In the genomic region with DNA sequence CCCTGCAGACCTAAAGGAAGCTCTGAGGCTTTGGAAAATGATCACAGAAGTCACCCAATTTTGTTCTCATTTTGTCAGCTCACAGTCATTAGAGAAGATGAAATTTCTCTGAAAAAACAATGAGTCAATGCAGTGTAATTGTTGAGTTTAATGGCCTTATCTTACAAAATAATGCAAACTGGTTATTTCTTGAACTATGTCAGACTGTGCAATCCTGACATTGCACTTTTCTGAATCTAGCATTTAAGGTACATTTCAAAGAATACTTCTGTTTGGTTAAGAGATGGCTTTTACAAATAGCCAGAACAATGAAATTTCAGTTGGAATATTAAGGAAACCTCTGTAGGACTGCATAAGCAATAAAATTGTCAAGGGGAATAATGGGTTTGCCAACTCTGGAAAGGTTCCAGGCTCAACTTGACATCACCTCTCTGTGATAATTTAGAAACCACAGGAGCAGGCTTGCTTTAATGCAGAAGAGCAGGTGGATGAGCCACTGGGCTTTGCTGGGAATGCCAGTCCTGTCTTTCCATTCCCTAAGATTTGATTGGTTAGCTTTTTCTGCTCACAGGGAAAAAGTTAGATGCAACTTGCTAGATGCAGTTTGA, we compare ENCODE assay signal across 19 cellular contexts.
A peak's percentile ranks its signal among the peaks of the same experiment; 100 is the strongest.
DNase-seq lines count a peak whose midpoint lies in the region; ATAC-seq, FAIRE-seq and TF ChIP-seq lines count a peak whose summit lies in the region.
"Had no signal": no experiment of that assay in that cellular context is flagged by ENCODE, and none has a peak within 500 bp of the region (broad histone marks: within the 10 kb centered on the region; RNA-seq: fewer than 3 reads in every experiment).

No MANE protein-coding gene starts in this region.

- no peak for TF ChIP-seq POLR2A in IMR-90 (IDR thresholded peaks at IDR 0.05; ENCODE audit: low read depth, low read length)

- peak overlapping the region; percentile 72 for H3K4ac ChIP-seq in IMR-90 (ENCODE audit: low read depth, low read length)

- peak overlapping the region; percentile 81 for H2BK20ac ChIP-seq in IMR-90 (ENCODE audit: low read depth, low read length)

- POLR2A ChIA-PET in IMR-90 (lab: Charles Lee; ENCODE audit: unreplicated experiment), result no interaction called here

- H2BK120ac ChIP-seq in IMR-90 (ENCODE audit: low read depth, low read length), result peak overlapping the region; percentile 83

- peak overlapping the region; percentile 31 to 75; a peak in 3 of 4 replicates for H4K8ac ChIP-seq in IMR-90 (ENCODE audit: low read depth in 2 of 2, low read length in 2 of 2)

- H4K5ac ChIP-seq in IMR-90 (ENCODE audit: low read depth, low read length), result peak overlapping the region; percentile 45; the same call in 1 of the 2 replicates

- in situ Hi-C loops in IMR-90 (cut with MboI; ENCODE audit: low sequenced_read_pairs), result no loop called here

- H2AK9ac ChIP-seq in IMR-90 (replicated peaks; ENCODE audit: low read depth, low read length, poor library complexity), result no peak overlapping the region

- H3K79me1 ChIP-seq in IMR-90 (ENCODE audit: low read depth in 1 of 2, low read length in 2 of 2), result peaks cover 0 to 6% of the 10 kb centered on the region in 2 experiments; a peak in 2 of 4 replicates

- peak overlapping the region; percentile 82 for H4K91ac ChIP-seq in IMR-90 (ENCODE audit: insufficient read depth, low read depth, low read length)

- no peaks in the 10 kb centered on the region for H3K9me3 ChIP-seq in IMR-90 (ENCODE audit: control insufficient read depth, insufficient read depth, low read length)
- H3K9me3 ChIP-seq: ascending aorta, right atrium auricular region had no signal

- H3K9ac ChIP-seq in IMR-90 (ENCODE audit: low read depth, low read length), result no peak overlapping the region
- H3K9ac ChIP-seq: neural progenitor cell had no signal

- TF ChIP-seq RAD21 in IMR-90 (IDR thresholded peaks at IDR 0.05; ENCODE audit: low read length), result no peak

- H3K27ac ChIP-seq in ACC112 (ENCODE audit: low read depth, low read length) (peak overlapping the region; percentile 100), IMR-90 (ENCODE audit: insufficient read depth, low read length) (peak overlapping the region; percentile 90)
- H3K27ac ChIP-seq: ascending aorta, neural progenitor cell, right atrium auricular region had no signal

- peak overlapping the region; percentile 92 for H2BK5ac ChIP-seq in IMR-90 (ENCODE audit: low read depth, low read length, poor library complexity, severe bottlenecking)

- CTCF ChIA-PET in IMR-90 (lab: Yijun Ruan, JAX), result no interaction called here

- no TSS peak for BruUV-seq in IMR-90 (replicated peaks; lab: Mats Ljungman, UMichigan)

- H3K4me3 ChIP-seq in ACC112 (ENCODE audit: low read depth, low read length), result peak overlapping the region; percentile 60; the same call in 1 of the 2 replicates
- H3K4me3 ChIP-seq in IMR-90 (ENCODE audit: insufficient read depth, low read depth, low read length), result no peak overlapping the region
- no peak overlapping the region for H3K4me3 ChIP-seq in fibroblast of mammary gland (ENCODE audit: control insufficient read depth, low read depth, low read length)
- H3K4me3 ChIP-seq: ascending aorta, neural progenitor cell, right atrium auricular region had no signal

- H3K18ac ChIP-seq in IMR-90 (ENCODE audit: low read depth, low read length), result peak overlapping the region; percentile 89; the same call in 1 of the 2 replicates

- H3K14ac ChIP-seq in IMR-90 (replicated peaks; ENCODE audit: low read depth, low read length), result peak overlapping the region; percentile 28; the same call in 1 of the 2 replicates

- peak overlapping the region; percentile 64 for H2AK5ac ChIP-seq in IMR-90 (ENCODE audit: low read depth, low read length)

- DNase-seq in IMR-90, result peak; percentile 49
- peak; percentile 16 for DNase-seq in RCC 7860 (ENCODE audit: low spot score)
- peak; percentile 57 for DNase-seq in fibroblast of mammary gland (ENCODE audit: low read depth)
- DNase-seq in SW480 (ENCODE audit: low spot score), result no peak
- no peak for DNase-seq in NCI-H345 treated with DMSO at 0.1 percent for 48 hours (lab: John Stamatoyannopoulos, UW; ENCODE audit: unreplicated experiment)
- no peak for DNase-seq in NAMALWA (ENCODE audit: low spot score)
- DNase-seq: activated gamma-delta T cell; NCI-H2171; NK-92 treated with Interleukin-12 subunit alpha and Interleukin-12 subunit beta, amount 100 ng/mL, for 24 hours; stimulated activated CD4-positive, alpha-beta T cell treated with anti-CD3 and anti-CD28 coated beads, Interleukin-1b, Interleukin-23, amount 100 ng/mL, for 48 hours had no signal

- H3K9me1 ChIP-seq in IMR-90 (ENCODE audit: insufficient read depth, low read length), result no peaks in the 10 kb centered on the region

- no peak for FAIRE-seq in RCC 7860 (lab: Jason Lieb, UNC)
- FAIRE-seq: G401.6, GM12891, H1 had no signal

- dilution Hi-C loops in IMR-90 (cut with HindIII; ENCODE audit: low sequenced_read_pairs, unreplicated experiment), result no loop called here

- peak overlapping the region; percentile 38; the same call in 1 of the 3 replicates for H2BK15ac ChIP-seq in IMR-90 (ENCODE audit: low read depth, low read length)

- TF ChIP-seq CTCF in IMR-90 (conservative IDR thresholded peaks at IDR 0.05; ENCODE audit: low read depth, low read length) (no peak), fibroblast of mammary gland (conservative IDR thresholded peaks at IDR 0.05; ENCODE audit: control insufficient read depth, insufficient read depth, low read depth, low read length) (no peak)

- H2AFZ ChIP-seq in ACC112 (ENCODE audit: low read length, unreplicated experiment), result peak overlapping the region; percentile 91
- no peak overlapping the region for H2AFZ ChIP-seq in IMR-90 (replicated peaks; ENCODE audit: low read length, poor library complexity)
- H2AFZ ChIP-seq: neural progenitor cell had no signal

- H4K20me1 ChIP-seq in IMR-90 (ENCODE audit: insufficient read depth, low read length), result no peaks in the 10 kb centered on the region

- H3K4me1 ChIP-seq in ACC112 (ENCODE audit: control insufficient read depth, insufficient read depth, low read length, unreplicated experiment), result peaks cover 32% of the 10 kb centered on the region
- H3K4me1 ChIP-seq in IMR-90 (ENCODE audit: control insufficient read depth, insufficient read depth, low read length), result peaks cover 2% of the 10 kb centered on the region; the same call in 1 of the 2 replicates
- H3K4me1 ChIP-seq: ascending aorta, neural progenitor cell, right atrium auricular region had no signal

- no peaks in the 10 kb centered on the region for H3K27me3 ChIP-seq in ACC112 (ENCODE audit: insufficient read depth, low read length)
- H3K27me3 ChIP-seq in IMR-90 (ENCODE audit: control insufficient read depth, insufficient read depth, low read length), result no peaks in the 10 kb centered on the region
- H3K27me3 ChIP-seq: ascending aorta, neural progenitor cell had no signal

- intact Hi-C loops in IMR-90 (cut with micrococcal nuclease), result loop anchor here (5.0 kb wide), 1 partner anchor 206 kb away; no protein-coding TSS in a partner anchor

- ATAC-seq in IMR-90 (ENCODE audit: low read depth) (peak; percentile 39; the same call in 1 of the 2 replicates), GM18498 (IDR thresholded peaks at IDR 0.05; ENCODE audit: unreplicated experiment) (no peak)
- ATAC-seq: activated CD4-positive, CD25-positive, alpha-beta regulatory T cell treated with anti-CD3 and anti-CD28 coated beads, Interleukin-2, amount 50 U/mL, for 24 hours had no signal

- no peak overlapping the region for H3K4me2 ChIP-seq in IMR-90 (ENCODE audit: low read depth, low read length)
- H3K4me2 ChIP-seq: neural progenitor cell had no signal

- H3K36me3 ChIP-seq in ACC112 (ENCODE audit: insufficient read depth, low read length) (no peaks in the 10 kb centered on the region), IMR-90 (ENCODE audit: control insufficient read depth, insufficient read depth, low read length) (no peaks in the 10 kb centered on the region)
- H3K36me3 ChIP-seq: ascending aorta, neural progenitor cell, right atrium auricular region had no signal

- no peaks in the 10 kb centered on the region for H3K79me2 ChIP-seq in ACC112 (ENCODE audit: control insufficient read depth, insufficient read depth, low read length, unreplicated experiment)

- H3K56ac ChIP-seq in IMR-90 (ENCODE audit: extremely low read depth, insufficient read depth, low read length), result peak overlapping the region; percentile 59; the same call in 1 of the 2 replicates

- peak overlapping the region; percentile 65; the same call in 1 of the 2 replicates for H3K23ac ChIP-seq in IMR-90 (ENCODE audit: low read depth, low read length)

TF ChIP-seq in IMR-90, 13 proteins besides CTCF, POLR2A, EP300 and RAD21 (continues in another document):
- TF ChIP-seq MAFK (IDR thresholded peaks at IDR 0.05; ENCODE audit: low read depth, low read length) (peak; percentile 80), FOS (IDR thresholded peaks at IDR 0.05; ENCODE audit: low read depth, low read length) (no peak), MAZ (IDR thresholded peaks at IDR 0.05; ENCODE audit: borderline replicate concordance, low read depth, low read length) (no peak), RFX5 (IDR thresholded peaks at IDR 0.05; ENCODE audit: low read depth, low read length) (no peak), USF2 (IDR thresholded peaks at IDR 0.05; ENCODE audit: low read depth, low read length) (no peak), RCOR1 (IDR thresholded peaks at IDR 0.05; ENCODE audit: insufficient replicate concordance, low read length) (no peak), MXI1 (IDR thresholded peaks at IDR 0.05; ENCODE audit: borderline replicate concordance, low read depth, low read length) (no peak), CHD1 (IDR thresholded peaks at IDR 0.05; ENCODE audit: low read depth, low read length) (no peak), CEBPB (IDR thresholded peaks at IDR 0.05; ENCODE audit: low read depth, low read length) (peak; percentile 54; the same call in 1 of the 2 replicates)
- TF ChIP-seq, protein P1, sequence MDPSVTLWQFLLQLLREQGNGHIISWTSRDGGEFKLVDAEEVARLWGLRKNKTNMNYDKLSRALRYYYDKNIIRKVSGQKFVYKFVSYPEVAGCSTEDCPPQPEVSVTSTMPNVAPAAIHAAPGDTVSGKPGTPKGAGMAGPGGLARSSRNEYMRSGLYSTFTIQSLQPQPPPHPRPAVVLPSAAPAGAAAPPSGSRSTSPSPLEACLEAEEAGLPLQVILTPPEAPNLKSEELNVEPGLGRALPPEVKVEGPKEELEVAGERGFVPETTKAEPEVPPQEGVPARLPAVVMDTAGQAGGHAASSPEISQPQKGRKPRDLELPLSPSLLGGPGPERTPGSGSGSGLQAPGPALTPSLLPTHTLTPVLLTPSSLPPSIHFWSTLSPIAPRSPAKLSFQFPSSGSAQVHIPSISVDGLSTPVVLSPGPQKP (IDR thresholded peaks at IDR 0.05; ENCODE audit: borderline replicate concordance, low read depth, low read length), result no peak

Comparison
In these comparisons a context has a peak if more than half of its experiments do, and no peak if none do; other contexts are left out.
1. DNase-seq: peak in IMR-90 (single experiment), RCC 7860 (single experiment) and fibroblast of mammary gland (single experiment); none in SW480 (single experiment), NCI-H345 treated with DMSO at 0.1 percent for 48 hours (single experiment) and NAMALWA (single experiment).